11 cellular contexts compared by ENCODE assay signal in genomic region chr20:58515240-58516212, GRCh38. TPM values are rescaled to one million over a fixed set of nuclear protein-coding genes. Genes with fewer than 3 reads are reported as not detected.
A peak's percentile ranks its signal among the peaks of the same experiment; 100 is the strongest.
DNase-seq lines count a peak whose midpoint lies in the region; ATAC-seq and TF ChIP-seq lines count a peak whose summit lies in the region.
"Had no signal": no experiment of that assay in that cellular context is flagged by ENCODE, and none has a peak within 500 bp of the region (broad histone marks: within the 10 kb centered on the region; RNA-seq: fewer than 3 reads in every experiment).

Gene APCDD1L (minus strand): TSS chr20:58515399. CDS start chr20:58514707, 692 bp downstream.

- H3K4me3 ChIP-seq in HCT116 (replicated peaks in 1 of 2; ENCODE audit: low read depth in 1 of 2, low read length in 2 of 2), result no peak within 1 kb of the TSS
- H3K4me3 ChIP-seq in astrocyte of the cerebellum (ENCODE audit: low read depth, low read length), result peak within 1 kb of the TSS; percentile 45
- peak within 1 kb of the TSS; percentile 65 for H3K4me3 ChIP-seq in skeletal muscle satellite cell (ENCODE audit: low read length)
- no peak within 1 kb of the TSS for H3K4me3 ChIP-seq in CD8-positive, alpha-beta T cell (ENCODE audit: low read depth, low read length)
- H3K4me3 ChIP-seq: GM12878 had no signal

- intact Hi-C loops in HCT116 (cut with micrococcal nuclease), result no loop called here
- intact Hi-C loops in CD8-positive, alpha-beta T cell (cut with DNase I, micrococcal nuclease), result no loop called here

- no peaks in the 10 kb centered on the region for H4K20me1 ChIP-seq in HCT116 (ENCODE audit: insufficient read depth)

- POLR2A ChIA-PET in HCT116 (lab: Charles Lee), result no interaction called here
- POLR2A ChIA-PET in CD8-positive, alpha-beta T cell (lab: Charles Lee), result no interaction called here

- H3K4me3 Mint-ChIP-seq in CD8-positive, alpha-beta T cell, result no peak within 1 kb of the TSS

- no peaks in the 10 kb centered on the region for H3K4me1 Mint-ChIP-seq in CD8-positive, alpha-beta T cell (ENCODE audit: low read depth)

- H3K27ac ChIP-seq in HCT116 (ENCODE audit: low read depth, low read length), result no peak within 1 kb of the TSS
- no peak within 1 kb of the TSS for H3K27ac ChIP-seq in CD8-positive, alpha-beta T cell (ENCODE audit: low read depth, low read length)

- ATAC-seq in HCT116 (peak; percentile 47; the same call in 1 of the 2 replicates), HG02970 (IDR thresholded peaks at IDR 0.05; ENCODE audit: low FRiP score, unreplicated experiment) (no peak)
- no peak for ATAC-seq in CD8-positive, alpha-beta T cell
- ATAC-seq: GM12878 had no signal

- RAD21 ChIA-PET in HCT116 (lab: Charles Lee; ENCODE audit: low non-redundant PET in 1 of 2, low total read pairs in 2 of 2, uncharacterized antibody in 2 of 2, unreplicated experiment in 2 of 2), result no interaction called here

- peak within 1 kb of the TSS; percentile 36 for H3K4me2 ChIP-seq in HCT116 (ENCODE audit: low read length)
- peak within 1 kb of the TSS; percentile 88 for H3K4me2 ChIP-seq in skeletal muscle satellite cell (ENCODE audit: low read length)

- H3K9me3 Mint-ChIP-seq in CD8-positive, alpha-beta T cell, result no peaks in the 10 kb centered on the region

- TF ChIP-seq POLR2A in HCT116 (IDR thresholded peaks at IDR 0.05; ENCODE audit: borderline replicate concordance, extremely low read depth, insufficient read depth, insufficient read length), result no peak

- H3K4me1 ChIP-seq in HCT116 (ENCODE audit: control insufficient read depth in 1 of 2, insufficient read depth in 2 of 2, low read length in 2 of 2) (peaks cover 0 to 7% of the 10 kb centered on the region in 2 experiments; a peak in 2 of 4 replicates), skeletal muscle satellite cell (ENCODE audit: control insufficient read depth, insufficient read depth, low read length) (peaks cover 50% of the 10 kb centered on the region)
- H3K4me1 ChIP-seq in CD8-positive, alpha-beta T cell (ENCODE audit: insufficient read depth, low read length), result no peaks in the 10 kb centered on the region

- TF ChIP-seq CTCF in HCT116 (IDR thresholded peaks at IDR 0.05 in 2 of 3, conservative IDR thresholded peaks at IDR 0.05 in 1 of 3; ENCODE audit: borderline replicate concordance in 1 of 3, insufficient read depth in 1 of 3, low read depth in 2 of 3, low read length in 2 of 3) (no peak), astrocyte of the cerebellum (IDR thresholded peaks at IDR 0.05; ENCODE audit: low read depth, low read length, missing control alignments) (no peak)
- no peak for TF ChIP-seq CTCF in CD8-positive, alpha-beta T cell (IDR thresholded peaks at IDR 0.05)

- H3K27me3 Mint-ChIP-seq in CD8-positive, alpha-beta T cell (ENCODE audit: low read depth), result peaks cover 40% of the 10 kb centered on the region

- CTCF ChIA-PET in HCT116 (lab: Charles Lee), result no interaction called here
- CTCF ChIA-PET in CD8-positive, alpha-beta T cell (lab: Charles Lee), result no interaction called here

- no TSS peak for BruUV-seq in HCT116 (replicated peaks; lab: Mats Ljungman, UMichigan)

- H2AFZ ChIP-seq in HCT116 (ENCODE audit: low read depth, low read length, poor library complexity, severe bottlenecking), result no peak within 1 kb of the TSS

- H3K9me3 ChIP-seq in HCT116 (ENCODE audit: control insufficient read depth in 1 of 2, insufficient read depth in 1 of 2, low read depth in 1 of 2, low read length in 2 of 2) (no peaks in the 10 kb centered on the region), skeletal muscle satellite cell (replicated peaks; ENCODE audit: low read length) (no peaks in the 10 kb centered on the region)
- H3K9me3 ChIP-seq in CD8-positive, alpha-beta T cell (ENCODE audit: low read length), result no peaks in the 10 kb centered on the region

- H3K36me3 Mint-ChIP-seq in CD8-positive, alpha-beta T cell, result no peaks in the 10 kb centered on the region

- H3K27ac Mint-ChIP-seq in CD8-positive, alpha-beta T cell, result no peak within 1 kb of the TSS

- in situ Hi-C loops in astrocyte of the cerebellum (cut with HindIII; ENCODE audit: low sequenced_read_pairs), result no loop called here

- H3K79me2 ChIP-seq in HCT116 (ENCODE audit: insufficient read depth, low read length), result no peaks in the 10 kb centered on the region

- no peaks in the 10 kb centered on the region for H3K36me3 ChIP-seq in HCT116 (ENCODE audit: control insufficient read depth in 1 of 2, insufficient read depth in 2 of 2, low read length in 2 of 2)
- no peaks in the 10 kb centered on the region for H3K36me3 ChIP-seq in skeletal muscle satellite cell (ENCODE audit: insufficient read depth, low read length)
- H3K36me3 ChIP-seq in CD8-positive, alpha-beta T cell (ENCODE audit: insufficient read depth, low read length), result no peaks in the 10 kb centered on the region

- no peak within 1 kb of the TSS for H3K9ac ChIP-seq in HCT116 (ENCODE audit: low read length)
- peak within 1 kb of the TSS; percentile 51 for H3K9ac ChIP-seq in skeletal muscle satellite cell (ENCODE audit: low read depth, low read length)

- no peaks in the 10 kb centered on the region for H3K27me3 ChIP-seq in HCT116 (ENCODE audit: insufficient read depth, low read length)
- peaks cover 3% of the 10 kb centered on the region for H3K27me3 ChIP-seq in skeletal muscle satellite cell (ENCODE audit: control insufficient read depth, insufficient read depth, low read length)
- no peaks in the 10 kb centered on the region for H3K27me3 ChIP-seq in CD8-positive, alpha-beta T cell (ENCODE audit: insufficient read depth, low read length)

- DNase-seq in HCT116 (ENCODE audit: low read depth, low spot score) (no peak), astrocyte of the cerebellum (ENCODE audit: low read depth) (peak; percentile 6), hepatic stellate cell (ENCODE audit: low spot score) (peak; percentile 77), NCI-H128 (lab: John Stamatoyannopoulos, UW; ENCODE audit: unreplicated experiment) (no peak), NCI-H1105 treated with DMSO at 0.1 percent for 48 hours (lab: John Stamatoyannopoulos, UW) (no peak)
- no peak for DNase-seq in CD8-positive, alpha-beta T cell
- DNase-seq: small intestine had no signal

- TF ChIP-seq RAD21 in HCT116 (IDR thresholded peaks at IDR 0.05; ENCODE audit: low read depth), result no peak

- H3K9me2 ChIP-seq in HCT116 (ENCODE audit: insufficient read depth), result no peaks in the 10 kb centered on the region

TF ChIP-seq in HCT116, 20 proteins besides CTCF, POLR2A, EP300 and RAD21:
- TF ChIP-seq EZH2phosphoT487 (IDR thresholded peaks at IDR 0.05; ENCODE audit: borderline replicate concordance) (no peak), TCF7L2 (IDR thresholded peaks at IDR 0.05; ENCODE audit: borderline replicate concordance, extremely low read depth, insufficient read depth, insufficient read length) (no peak), SP1 (IDR thresholded peaks at IDR 0.05; ENCODE audit: low read depth) (no peak), SIN3A (IDR thresholded peaks at IDR 0.05; ENCODE audit: low read depth) (no peak), MAX (IDR thresholded peaks at IDR 0.05) (no peak), FOSL1 (IDR thresholded peaks at IDR 0.05; ENCODE audit: low read depth) (no peak), ZFX (IDR thresholded peaks at IDR 0.05) (no peak)

RNA-seq across cellular contexts. Expression of gene APCDD1L, which starts in this region (rescaled TPM):
- total RNA-seq in HCT116 (2021; ENCODE audit: unreplicated experiment), result not detected
- polyA plus RNA-seq in HCT116 (2012), result 0.01 TPM in 1 of 2 replicates, not detected in the other
- 7.4 and 13.2 TPM in 2 replicates for total RNA-seq in skeletal muscle satellite cell (2012; rRNA removed)
- total RNA-seq in CD8-positive, alpha-beta T cell, result not detected
- total RNA-seq: GM12878, NCI-H460 had no signal

Comparison
In these comparisons a context has a peak if more than half of its experiments do, and no peak if none do; other contexts are left out.
1. Peak in ATAC-seq and H3K4me2 ChIP-seq in HCT116; RNA of the gene not detected or under 1 TPM.
2. DNase-seq: peak in astrocyte of the cerebellum (single experiment) and hepatic stellate cell (single experiment); none in HCT116 (single experiment), CD8-positive, alpha-beta T cell (0 of 7), NCI-H128 (single experiment) and NCI-H1105 treated with DMSO at 0.1 percent for 48 hours (single experiment).
3. H3K4me3 ChIP-seq: peak in astrocyte of the cerebellum (single experiment) and skeletal muscle satellite cell (single experiment); none in HCT116 (0 of 2) and CD8-positive, alpha-beta T cell (single experiment).